28 cellular contexts compared by ENCODE assay signal in the genomic region with DNA sequence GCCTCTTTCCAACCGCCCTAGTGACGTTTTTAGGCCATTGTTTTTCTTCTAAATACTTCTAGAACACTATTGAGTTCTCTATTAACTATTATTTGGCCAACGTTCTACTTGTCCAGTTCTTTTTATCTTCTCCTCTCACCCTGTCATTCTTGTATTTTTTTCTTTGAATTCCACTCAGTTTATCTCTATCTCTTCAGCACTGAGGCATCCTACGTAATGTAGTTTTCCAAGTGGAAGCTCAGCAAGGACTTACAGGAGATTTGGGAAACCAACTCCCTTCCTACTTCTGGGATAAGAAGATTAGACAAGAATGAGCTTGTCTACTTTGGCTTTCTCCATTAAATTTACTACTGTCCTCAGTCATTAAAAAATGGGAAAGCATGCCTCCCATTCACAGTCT. TPM values are rescaled to one million over a fixed set of nuclear protein-coding genes. Genes with fewer than 3 reads are reported as not detected.
"Had no signal": no experiment of that assay in that cellular context is flagged by ENCODE, and none has a peak within 500 bp of the region (broad histone marks: within the 10 kb centered on the region; RNA-seq: fewer than 3 reads in every experiment).

No MANE protein-coding gene starts in this region.

- H3K4me1 ChIP-seq: pancreas, prostate gland, upper lobe of right lung had no signal

- H3K4me1 Mint-ChIP-seq: naive thymus-derived CD4-positive, alpha-beta T cell; stimulated activated effector memory CD8-positive, alpha-beta T cell treated with anti-CD3 and anti-CD28 coated beads, Interleukin-12 subunit alpha, Interleukin-12 subunit beta, amount 100 ng/mL, for 72 hours had no signal

- H3K27me3 ChIP-seq: hepatocyte, pancreas, right lobe of liver, tibial artery, upper lobe of right lung had no signal

- H3K9me3 Mint-ChIP-seq: natural killer cell treated with Interleukin-12 subunit alpha and Interleukin-12 subunit beta and Interleukin-15 and Interleukin-18, amount 100 ng/mL, for 72 hours; stimulated activated naive CD8-positive, alpha-beta T cell treated with anti-CD3 and anti-CD28 coated beads, Interleukin-15, Interleukin-2, amounts not matched to agents 100 ng/mL and 50 ng/mL, for 24 hours had no signal

- H3K36me3 Mint-ChIP-seq: naive thymus-derived CD4-positive, alpha-beta T cell; natural killer cell treated with Interleukin-12 subunit alpha and Interleukin-12 subunit beta and Interleukin-15 and Interleukin-18, amount 100 ng/mL, for 72 hours; stimulated activated effector memory CD8-positive, alpha-beta T cell treated with anti-CD3 and anti-CD28 coated beads, Interleukin-12 subunit alpha, Interleukin-12 subunit beta, amount 100 ng/mL, for 72 hours had no signal

- H3K9me3 ChIP-seq: heart right ventricle, mucosa of descending colon, pancreas, prostate gland, right lobe of liver, suprapubic skin, thoracic aorta, tibial artery, upper lobe of right lung had no signal

- H3K4me3 Mint-ChIP-seq: naive thymus-derived CD4-positive, alpha-beta T cell; natural killer cell treated with Interleukin-12 subunit alpha and Interleukin-12 subunit beta and Interleukin-15 and Interleukin-18, amount 100 ng/mL, for 72 hours; neural crest cell; stimulated activated effector memory CD8-positive, alpha-beta T cell treated with anti-CD3 and anti-CD28 coated beads, Interleukin-12 subunit alpha, Interleukin-12 subunit beta, amount 100 ng/mL, for 72 hours; stimulated activated naive CD8-positive, alpha-beta T cell treated with anti-CD3 and anti-CD28 coated beads, Interleukin-15, Interleukin-2, amounts not matched to agents 100 ng/mL and 50 ng/mL, for 24 hours had no signal

- H3K27ac ChIP-seq: hepatocyte, pancreas, prostate gland, right lobe of liver, suprapubic skin, thoracic aorta, upper lobe of right lung had no signal

- H3K36me3 ChIP-seq: heart right ventricle, pancreas, prostate gland, right lobe of liver, suprapubic skin, thoracic aorta, tibial artery, upper lobe of right lung had no signal

- ATAC-seq: left lobe of liver; mucosa of descending colon; naive thymus-derived CD4-positive, alpha-beta T cell; natural killer cell treated with Interleukin-12 subunit alpha and Interleukin-12 subunit beta and Interleukin-15 and Interleukin-18, amount 100 ng/mL, for 72 hours; pancreas; right lobe of liver; stimulated activated effector memory CD8-positive, alpha-beta T cell treated with anti-CD3 and anti-CD28 coated beads, Interleukin-12 subunit alpha, Interleukin-12 subunit beta, amount 100 ng/mL, for 72 hours; upper lobe of right lung had no signal

- H3K4me3 ChIP-seq: heart right ventricle, hepatocyte, lung, mucosa of descending colon, pancreas, prostate gland, right lobe of liver, suprapubic skin, thoracic aorta, tibial artery, upper lobe of right lung had no signal

- H3K27ac Mint-ChIP-seq: naive thymus-derived CD4-positive, alpha-beta T cell; natural killer cell treated with Interleukin-12 subunit alpha and Interleukin-12 subunit beta and Interleukin-15 and Interleukin-18, amount 100 ng/mL, for 72 hours; stimulated activated effector memory CD8-positive, alpha-beta T cell treated with anti-CD3 and anti-CD28 coated beads, Interleukin-12 subunit alpha, Interleukin-12 subunit beta, amount 100 ng/mL, for 72 hours; stimulated activated naive CD8-positive, alpha-beta T cell treated with anti-CD3 and anti-CD28 coated beads, Interleukin-15, Interleukin-2, amounts not matched to agents 100 ng/mL and 50 ng/mL, for 24 hours had no signal

- DNase-seq: heart right ventricle; islet precursor cell; kidney glomerular epithelial cell; left cardiac atrium; mesendoderm; midbrain; mucosa of descending colon; naive thymus-derived CD4-positive, alpha-beta T cell; nucleus accumbens; pancreas; posterior cingulate gyrus; retina; right lobe of liver; stimulated activated CD4-positive, alpha-beta T cell treated with anti-CD3 and anti-CD28 coated beads, Interleukin-4, amount 100 ng/mL, for 24 hours; stimulated activated naive CD4-positive, alpha-beta T cell; tibial artery; trophoblast cell; upper lobe of right lung had no signal

RNA-seq across cellular contexts. Expression of gene NR2F2, which starts 21.4 kb away (rescaled TPM):
- total RNA-seq: naive thymus-derived CD4-positive, alpha-beta T cell; natural killer cell treated with Interleukin-12 subunit alpha and Interleukin-12 subunit beta and Interleukin-15 and Interleukin-18, amount 100 ng/mL, for 72 hours had no signal
- polyA plus RNA-seq: naive thymus-derived CD4-positive, alpha-beta T cell had no signal
